In the genomic region with DNA sequence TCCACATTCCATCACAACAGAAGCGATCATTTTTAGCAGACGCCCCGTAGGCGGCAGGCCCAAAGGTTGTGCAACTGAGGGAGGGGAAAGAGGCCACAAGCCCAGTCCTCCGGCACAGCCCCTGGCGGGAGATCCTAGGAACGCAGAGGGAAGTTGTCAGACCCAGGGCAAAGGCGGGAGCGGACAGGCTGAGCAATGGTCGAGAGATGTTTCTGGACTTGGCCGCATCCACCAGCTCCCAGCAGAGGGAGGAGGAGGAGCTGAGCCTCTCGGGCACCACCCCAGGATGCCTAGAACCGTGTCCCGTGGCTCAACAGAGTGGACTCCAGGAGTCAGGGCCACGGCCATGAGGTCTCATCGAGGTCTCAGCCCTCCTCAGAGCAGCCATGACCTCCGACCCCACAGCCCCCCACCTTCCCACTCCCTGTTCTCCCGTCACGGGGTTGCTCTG, we compare ENCODE assay signal across 20 cellular contexts. TPM values are rescaled to one million over a fixed set of nuclear protein-coding genes. Genes with fewer than 3 reads are reported as not detected.
DNase-seq lines count a peak whose midpoint lies in the region; ATAC-seq and TF ChIP-seq lines count a peak whose summit lies in the region.
"Had no signal": no experiment of that assay in that cellular context is flagged by ENCODE, and none has a peak within 500 bp of the region (broad histone marks: within the 10 kb centered on the region; RNA-seq: fewer than 3 reads in every experiment).

No MANE protein-coding gene starts in this region.

- H3K18ac ChIP-seq in mesendoderm (ENCODE audit: low read length): no peak overlapping the region

- H3K79me2 ChIP-seq in mesendoderm (ENCODE audit: control insufficient read depth, insufficient read depth, low read length): no peaks in the 10 kb centered on the region

- H3K27me3 Mint-ChIP-seq in activated T-cell treated with anti-CD3 and anti-CD28 coated beads, Interleukin-2, amount 50 U/mL, for 24 hours: peaks cover 26% of the 10 kb centered on the region

- H3K4me1 ChIP-seq in right cardiac atrium (ENCODE audit: control insufficient read depth, insufficient read depth, low read length): no peaks in the 10 kb centered on the region
- no peaks in the 10 kb centered on the region for H3K4me1 ChIP-seq in heart right ventricle
- no peaks in the 10 kb centered on the region for H3K4me1 ChIP-seq in SJCRH30
- no peaks in the 10 kb centered on the region for H3K4me1 ChIP-seq in mesendoderm (ENCODE audit: control insufficient read depth, low read depth, low read length)
- H3K4me1 ChIP-seq: A549, foreskin keratinocyte had no signal

- no peak overlapping the region for H3K27ac Mint-ChIP-seq in activated T-cell treated with anti-CD3 and anti-CD28 coated beads, Interleukin-2, amount 50 U/mL, for 24 hours
- H3K27ac Mint-ChIP-seq: activated CD4-positive, alpha-beta T cell treated with anti-CD3 and anti-CD28 coated beads, Interleukin-2, amount 10 ng/mL, durations not matched to agents 24 days and 14 days; activated naive CD8-positive, alpha-beta T cell treated with anti-CD3 and anti-CD28 coated beads for 36 hours; activated T-helper 17 cell treated with anti-CD3 and anti-CD28 coated beads, Interleukin-2, amount 50 U/mL, for 72 hours had no signal

- peak in 2 of 3 donors; percentile 3 to 49 for DNase-seq in right cardiac atrium
- DNase-seq in heart right ventricle: no peak
- peak; percentile 25 for DNase-seq in fibroblast of the aortic adventitia (ENCODE audit: low read depth)
- DNase-seq in omental fat pad (ENCODE audit: low spot score): peak; percentile 31
- DNase-seq in SJCRH30: no peak
- DNase-seq in activated T-cell treated with anti-CD3 and anti-CD28 coated beads, Interleukin-2, amount 50 U/mL, for 24 hours: no peak
- DNase-seq in CD1c-positive myeloid dendritic cell (ENCODE audit: extremely low spot score): no peak
- no peak for DNase-seq in mesendoderm
- DNase-seq: activated CD4-positive, alpha-beta T cell treated with anti-CD3 and anti-CD28 coated beads, Interleukin-2, amount 10 ng/mL, durations not matched to agents 24 days and 14 days; activated naive CD8-positive, alpha-beta T cell treated with anti-CD3 and anti-CD28 coated beads for 36 hours; cortex of kidney; foreskin keratinocyte; midbrain; nephron progenitor cell; SHP77 treated with DMSO at 0.1 percent for 48 hours; stimulated activated CD4-positive, alpha-beta T cell treated with anti-CD3 and anti-CD28 coated beads, Interleukin-12 subunit alpha, Interleukin-12 subunit beta, amount 100 ng/mL, for 4 hours had no signal

- H3K79me1 ChIP-seq in mesendoderm (ENCODE audit: low read length): no peaks in the 10 kb centered on the region

- H3K9me3 ChIP-seq in right cardiac atrium (ENCODE audit: control insufficient read depth, low read length): peaks cover 2% of the 10 kb centered on the region
- peaks cover 0 to 25% (median 7%) of the 10 kb centered on the region in 11 donors for H3K9me3 ChIP-seq in heart right ventricle
- H3K9me3 ChIP-seq in SJCRH30 (replicated peaks): 0 out of 2 replicates have a peak, but pooled peaks cover 2% of the 10 kb centered on the region

- no peaks in the 10 kb centered on the region for H3K27me3 ChIP-seq in right cardiac atrium (ENCODE audit: control insufficient read depth, insufficient read depth)
- H3K27me3 ChIP-seq in heart right ventricle: peaks cover 0 to 51% (median 37%) of the 10 kb centered on the region in 7 donors
- no peaks in the 10 kb centered on the region for H3K27me3 ChIP-seq in SJCRH30
- peaks cover 4% of the 10 kb centered on the region for H3K27me3 ChIP-seq in mesendoderm (ENCODE audit: insufficient read depth, low read length, poor library complexity)
- H3K27me3 ChIP-seq: foreskin keratinocyte had no signal

- H3K56ac ChIP-seq in mesendoderm (ENCODE audit: low read length): no peak overlapping the region

- H3K23ac ChIP-seq in mesendoderm (ENCODE audit: low read length): no peak overlapping the region

- H3K4me2 ChIP-seq in mesendoderm (ENCODE audit: low read length): no peak overlapping the region
- H3K4me2 ChIP-seq: A549 had no signal

- H2BK5ac ChIP-seq in mesendoderm (ENCODE audit: low read length): no peak overlapping the region

- H3K27ac ChIP-seq in right cardiac atrium (ENCODE audit: low read length) (no peak overlapping the region), heart right ventricle (no peak overlapping the region), SJCRH30 (no peak overlapping the region), mesendoderm (ENCODE audit: low read depth, low read length) (no peak overlapping the region)
- H3K27ac ChIP-seq: A549; BLaER1 treated with 17β-estradiol and CSF1 and Interleukin-3, amounts not matched to agents 10 nM and 100 nM; foreskin keratinocyte had no signal

- H2BK120ac ChIP-seq in mesendoderm (ENCODE audit: low read depth, low read length): no peak overlapping the region

- H3K4me1 Mint-ChIP-seq in activated T-cell treated with anti-CD3 and anti-CD28 coated beads, Interleukin-2, amount 50 U/mL, for 24 hours (ENCODE audit: low read depth): no peaks in the 10 kb centered on the region
- H3K4me1 Mint-ChIP-seq: activated CD4-positive, alpha-beta T cell treated with anti-CD3 and anti-CD28 coated beads, Interleukin-2, amount 10 ng/mL, durations not matched to agents 24 days and 14 days; activated naive CD8-positive, alpha-beta T cell treated with anti-CD3 and anti-CD28 coated beads for 36 hours; activated T-helper 17 cell treated with anti-CD3 and anti-CD28 coated beads, Interleukin-2, amount 50 U/mL, for 72 hours had no signal

- H2AK5ac ChIP-seq in mesendoderm (ENCODE audit: low read length): no peak overlapping the region

- no peak overlapping the region for H4K8ac ChIP-seq in mesendoderm (ENCODE audit: low read depth, low read length)

- no peak overlapping the region for H2BK15ac ChIP-seq in mesendoderm (replicated peaks; ENCODE audit: low read depth)

- H3K36me3 Mint-ChIP-seq in activated T-cell treated with anti-CD3 and anti-CD28 coated beads, Interleukin-2, amount 50 U/mL, for 24 hours (ENCODE audit: low read depth): no peaks in the 10 kb centered on the region
- H3K36me3 Mint-ChIP-seq: activated naive CD8-positive, alpha-beta T cell treated with anti-CD3 and anti-CD28 coated beads for 36 hours had no signal

- H3K9me3 Mint-ChIP-seq in activated T-cell treated with anti-CD3 and anti-CD28 coated beads, Interleukin-2, amount 50 U/mL, for 24 hours: no peaks in the 10 kb centered on the region
- H3K9me3 Mint-ChIP-seq: activated CD4-positive, alpha-beta T cell treated with anti-CD3 and anti-CD28 coated beads, Interleukin-2, amount 10 ng/mL, durations not matched to agents 24 days and 14 days; activated naive CD8-positive, alpha-beta T cell treated with anti-CD3 and anti-CD28 coated beads for 36 hours; activated T-helper 17 cell treated with anti-CD3 and anti-CD28 coated beads, Interleukin-2, amount 50 U/mL, for 72 hours had no signal

- H3K9ac ChIP-seq in mesendoderm (ENCODE audit: low read length): no peak overlapping the region
- H3K9ac ChIP-seq: BLaER1 treated with 17β-estradiol and CSF1 and Interleukin-3, amounts not matched to agents 10 nM and 100 nM had no signal

- H3K4me3 ChIP-seq in right cardiac atrium (ENCODE audit: low read length) (no peak overlapping the region), heart right ventricle (no peak overlapping the region), fibroblast of the aortic adventitia (ENCODE audit: low read depth, low read length) (no peak overlapping the region), SJCRH30 (no peak overlapping the region), mesendoderm (ENCODE audit: low read length) (no peak overlapping the region)
- H3K4me3 ChIP-seq: A549; BLaER1 treated with 17β-estradiol and CSF1 and Interleukin-3, amounts not matched to agents 10 nM and 100 nM had no signal

- no peaks in the 10 kb centered on the region for H3K36me3 ChIP-seq in heart right ventricle
- no peaks in the 10 kb centered on the region for H3K36me3 ChIP-seq in SJCRH30
- no peaks in the 10 kb centered on the region for H3K36me3 ChIP-seq in mesendoderm (ENCODE audit: control insufficient read depth, insufficient read depth, low read length)
- H3K36me3 ChIP-seq: BLaER1 treated with 17β-estradiol and CSF1 and Interleukin-3, amounts not matched to agents 10 nM and 100 nM had no signal

- intact Hi-C loops in right cardiac atrium (cut with DNase I) (no loop called here), heart right ventricle (cut with DNase I) (no loop called here)

- H3K4ac ChIP-seq in mesendoderm (ENCODE audit: low read depth, low read length): no peak overlapping the region

- no peak overlapping the region for H3K4me3 Mint-ChIP-seq in activated T-cell treated with anti-CD3 and anti-CD28 coated beads, Interleukin-2, amount 50 U/mL, for 24 hours
- H3K4me3 Mint-ChIP-seq: activated CD4-positive, alpha-beta T cell treated with anti-CD3 and anti-CD28 coated beads, Interleukin-2, amount 10 ng/mL, durations not matched to agents 24 days and 14 days; activated naive CD8-positive, alpha-beta T cell treated with anti-CD3 and anti-CD28 coated beads for 36 hours; activated T-helper 17 cell treated with anti-CD3 and anti-CD28 coated beads, Interleukin-2, amount 50 U/mL, for 72 hours; nephron progenitor cell had no signal

- no peak overlapping the region for H4K5ac ChIP-seq in mesendoderm (ENCODE audit: low read length)

- TF ChIP-seq CTCF in heart right ventricle (IDR thresholded peaks at IDR 0.05): no peak
- peak; percentile 7 for TF ChIP-seq CTCF in fibroblast of the aortic adventitia (IDR thresholded peaks at IDR 0.05; ENCODE audit: insufficient read depth, low read length)
- no peak for TF ChIP-seq CTCF in omental fat pad (IDR thresholded peaks at IDR 0.05)

- 66% methylated on average over 19 of the region's 19 CpGs for WGBS in right cardiac atrium
- WGBS in heart right ventricle, 2 donors: 69 to 76% methylated on average over 19 of the region's 19 CpGs
- WGBS in mesendoderm (ENCODE audit: extremely low coverage, insufficient coverage, low lambda C conversion rate): no CpG with 5 or more reads among the region's 19 CpGs

- ATAC-seq in right cardiac atrium (peak in 1 of 2 donors; percentile 38), heart right ventricle (no peak), omental fat pad (ENCODE audit: low FRiP score) (peak; percentile 88)
- ATAC-seq: activated T-helper 17 cell treated with anti-CD3 and anti-CD28 coated beads, Interleukin-2, amount 50 U/mL, for 72 hours; foreskin keratinocyte had no signal

RNA-seq across cellular contexts. Expression of a gene that starts 38.0 kb away (rescaled TPM):
- total RNA-seq in right cardiac atrium: under 1 TPM in 2 of 4 donors, not detected in 2; 0.14 to 0.21 TPM
- polyA plus RNA-seq in right cardiac atrium: 0.05 TPM
- total RNA-seq in heart right ventricle: under 1 TPM in 1 of 10 donors, not detected in 9; 0.19 TPM
- under 1 TPM in 1 of 2 donors, not detected in 1; 0.01 TPM for polyA plus RNA-seq in heart right ventricle
- total RNA-seq in fibroblast of the aortic adventitia (ENCODE audit: low replicate concordance): 0.49 TPM in 1 of 2 replicates, not detected in the other
- 10 to 100 TPM in 3 of 4 donors, not detected in 1; 10.9 to 52.7 (median 36.7) TPM for total RNA-seq in omental fat pad
- 0.08 and 0.36 TPM in 2 replicates for total RNA-seq in SJCRH30 (2014; rRNA removed; shearing (Covaris generic))
- polyA plus RNA-seq in mesendoderm (2013, experiment 1 of 2): 0.11 TPM
- 0.08 TPM for polyA plus RNA-seq in mesendoderm (2013, experiment 2 of 2)
- total RNA-seq: activated CD4-positive, alpha-beta T cell treated with anti-CD3 and anti-CD28 coated beads, Interleukin-2, amount 10 ng/mL, durations not matched to agents 24 days and 14 days; activated naive CD8-positive, alpha-beta T cell treated with anti-CD3 and anti-CD28 coated beads for 36 hours; foreskin keratinocyte; T-helper 1 cell treated with Interleukin-12 subunit alpha and Interleukin-12 subunit beta and Interleukin-4 antibody, amounts not matched to agents 30 ng/mL and 1 ng/mL, for 36 hours had no signal
- polyA plus RNA-seq: foreskin keratinocyte had no signal

Comparison
In these comparisons a context has a peak if more than half of its experiments do, and no peak if none do; other contexts are left out.
1. DNase-seq: peak in right cardiac atrium (2 of 3), fibroblast of the aortic adventitia (single experiment) and omental fat pad (single experiment); none in heart right ventricle (0 of 2), SJCRH30 (0 of 2), activated T-cell treated with anti-CD3 and anti-CD28 coated beads, Interleukin-2, amount 50 U/mL, for 24 hours (single experiment), CD1c-positive myeloid dendritic cell (single experiment) and mesendoderm (single experiment).